ENCODE assay signal across 1 cellular context in genomic region chr17:64145751-64146417, GRCh38.
TF ChIP-seq lines count a peak whose summit lies in the region.

No MANE protein-coding gene starts in this region.

TF ChIP-seq in HepG2, 621 proteins besides CTCF, POLR2A, EP300 and RAD21 (continued from another document and continues in another):
- TF ChIP-seq, protein P1, sequence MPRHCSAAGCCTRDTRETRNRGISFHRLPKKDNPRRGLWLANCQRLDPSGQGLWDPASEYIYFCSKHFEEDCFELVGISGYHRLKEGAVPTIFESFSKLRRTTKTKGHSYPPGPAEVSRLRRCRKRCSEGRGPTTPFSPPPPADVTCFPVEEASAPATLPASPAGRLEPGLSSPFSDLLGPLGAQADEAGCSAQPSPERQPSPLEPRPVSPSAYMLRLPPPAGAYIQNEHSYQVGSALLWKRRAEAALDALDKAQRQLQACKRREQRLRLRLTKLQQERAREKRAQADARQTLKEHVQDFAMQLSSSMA (CRISPR knock-in tag; IDR thresholded peaks at IDR 0.05) = peak; percentile 96
- TF ChIP-seq ZBTB49 (CRISPR knock-in tag; IDR thresholded peaks at IDR 0.05; ENCODE audit: borderline replicate concordance) (0 out of 2 replicates have a peak, but pooled peaks have one; percentile 52), NFIC (IDR thresholded peaks at IDR 0.05; ENCODE audit: low read length) (no peak; the same call in 1 of the 2 replicates), MEF2D (CRISPR knock-in tag; IDR thresholded peaks at IDR 0.05) (peak; percentile 86), UBTF (CRISPR knock-in tag; IDR thresholded peaks at IDR 0.05) (peak; percentile 92), MBNL3 (CRISPR knock-in tag; conservative IDR thresholded peaks at IDR 0.05) (peak; percentile 93), KLF6 (CRISPR knock-in tag; IDR thresholded peaks at IDR 0.05) (peak; percentile 99), ZNF761 (CRISPR knock-in tag; conservative IDR thresholded peaks at IDR 0.05) (peak; percentile 80), ZNF234 (CRISPR knock-in tag; conservative IDR thresholded peaks at IDR 0.05) (peak; percentile 95), MIER2 (CRISPR knock-in tag; IDR thresholded peaks at IDR 0.05) (peak; percentile 86; the same call in 1 of the 2 replicates), ADNP (CRISPR knock-in tag; IDR thresholded peaks at IDR 0.05) (no peak), ZNF75D (CRISPR knock-in tag; IDR thresholded peaks at IDR 0.05; ENCODE audit: borderline replicate concordance) (no peak), KAT2B (IDR thresholded peaks at IDR 0.05; ENCODE audit: borderline replicate concordance, low read depth, low read length) (no peak), YY1 (IDR thresholded peaks at IDR 0.05; ENCODE audit: insufficient read depth, insufficient replicate concordance, low read depth, low read length) (peak; percentile 92), ZNF343 (CRISPR knock-in tag; IDR thresholded peaks at IDR 0.05) (peak; percentile 98; the same call in 1 of the 2 replicates), ZNF547 (CRISPR knock-in tag; IDR thresholded peaks at IDR 0.05) (peak; percentile 76; the same call in 1 of the 2 replicates), CENPBD1 (CRISPR knock-in tag; IDR thresholded peaks at IDR 0.05; ENCODE audit: borderline replicate concordance, low read depth) (no peak), NR1H2 (CRISPR knock-in tag; IDR thresholded peaks at IDR 0.05; ENCODE audit: borderline replicate concordance, low read depth) (peak; percentile 62; the same call in 1 of the 2 replicates), PPARG (CRISPR knock-in tag; conservative IDR thresholded peaks at IDR 0.05) (peak; percentile 61; the same call in 1 of the 2 replicates), ATM (IDR thresholded peaks at IDR 0.05; ENCODE audit: borderline replicate concordance) (no peak), ERF (CRISPR knock-in tag; IDR thresholded peaks at IDR 0.05) (peak; percentile 100), ZBTB33 (CRISPR knock-in tag; IDR thresholded peaks at IDR 0.05) (peak; percentile 69; the same call in 1 of the 2 replicates), ZNF597 (CRISPR knock-in tag; IDR thresholded peaks at IDR 0.05) (peak; percentile 80; the same call in 1 of the 2 replicates), ZBTB44 (CRISPR knock-in tag; IDR thresholded peaks at IDR 0.05) (no peak; the same call in 1 of the 2 replicates), ZFAT (CRISPR knock-in tag; conservative IDR thresholded peaks at IDR 0.05) (peak; percentile 64), RFX1 (IDR thresholded peaks at IDR 0.05) (no peak), CREB3 (CRISPR knock-in tag; IDR thresholded peaks at IDR 0.05) (peak; percentile 82), XRCC5 (optimal IDR thresholded peaks at IDR 0.05; ENCODE audit: low read length) (peak; percentile 63), REXO4 (CRISPR knock-in tag; IDR thresholded peaks at IDR 0.05; ENCODE audit: borderline replicate concordance) (0 out of 2 replicates have a peak, but pooled peaks have one; percentile 43), HMGXB3 (CRISPR knock-in tag; IDR thresholded peaks at IDR 0.05; ENCODE audit: borderline replicate concordance) (peak; percentile 94), NCOA5 (CRISPR knock-in tag; IDR thresholded peaks at IDR 0.05) (0 out of 2 replicates have a peak, but pooled peaks have one; percentile 79), ZBTB39 (CRISPR knock-in tag; IDR thresholded peaks at IDR 0.05) (no peak; the same call in none of the 2 replicates), ZBTB34 (CRISPR knock-in tag; IDR thresholded peaks at IDR 0.05) (no peak; the same call in 1 of the 2 replicates)
- TF ChIP-seq, protein P2, sequence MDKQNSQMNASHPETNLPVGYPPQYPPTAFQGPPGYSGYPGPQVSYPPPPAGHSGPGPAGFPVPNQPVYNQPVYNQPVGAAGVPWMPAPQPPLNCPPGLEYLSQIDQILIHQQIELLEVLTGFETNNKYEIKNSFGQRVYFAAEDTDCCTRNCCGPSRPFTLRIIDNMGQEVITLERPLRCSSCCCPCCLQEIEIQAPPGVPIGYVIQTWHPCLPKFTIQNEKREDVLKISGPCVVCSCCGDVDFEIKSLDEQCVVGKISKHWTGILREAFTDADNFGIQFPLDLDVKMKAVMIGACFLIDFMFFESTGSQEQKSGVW (CRISPR knock-in tag; IDR thresholded peaks at IDR 0.05; ENCODE audit: borderline replicate concordance) = no peak; the same call in 1 of the 2 replicates
